23 cellular contexts compared by ENCODE assay signal in genomic region chr2:196314780-196315179, GRCh38.
A peak's percentile ranks its signal among the peaks of the same experiment; 100 is the strongest.
DNase-seq lines count a peak whose midpoint lies in the region; ATAC-seq, FAIRE-seq and TF ChIP-seq lines count a peak whose summit lies in the region.
"Had no signal": no experiment of that assay in that cellular context is flagged by ENCODE, and none has a peak within 500 bp of the region (broad histone marks: within the 10 kb centered on the region; RNA-seq: fewer than 3 reads in every experiment).

No MANE protein-coding gene starts in this region.

- TF ChIP-seq RAD21 in A549 (conservative IDR thresholded peaks at IDR 0.05 in 1 of 2, IDR thresholded peaks at IDR 0.05 in 1 of 2) = no peak
- TF ChIP-seq RAD21 in HCT116 (IDR thresholded peaks at IDR 0.05; ENCODE audit: low read depth) = no peak

- intact Hi-C loops in HCT116 (cut with micrococcal nuclease) = no loop called here

- H3K4me3 Mint-ChIP-seq in astrocyte (ENCODE audit: unreplicated experiment) = peak overlapping the region; percentile 56
- H3K4me3 Mint-ChIP-seq in effector memory CD8-positive, alpha-beta T cell = no peak overlapping the region
- H3K4me3 Mint-ChIP-seq: CD8-positive, alpha-beta memory T cell; H9; stimulated activated memory B cell treated with anti-CD40 and anti-IgM and Interleukin-4, amounts not matched to agents 10 μg/mL and 1 μg/mL and 100 μg/mL, for 72 hours; T-helper 17 cell had no signal

- RAD21 ChIA-PET in HCT116 (lab: Charles Lee; ENCODE audit: low non-redundant PET in 1 of 2, low total read pairs in 2 of 2, uncharacterized antibody in 2 of 2, unreplicated experiment in 2 of 2) = no interaction called here

- DNase-seq in A549 (ENCODE audit: low read depth in 1 of 2, low spot score in 1 of 2) = peak; percentile 37 to 66
- DNase-seq in HCT116 (ENCODE audit: low read depth, low spot score) = no peak
- DNase-seq in astrocyte (ENCODE audit: low read depth) = peak; percentile 45
- DNase-seq in iPS-NIHi7 (ENCODE audit: extremely low spot score) = peak; percentile 18
- no peak for DNase-seq in effector memory CD8-positive, alpha-beta T cell
- no peak for DNase-seq in HPDE6-E6E7 (ENCODE audit: extremely low spot score)
- no peak for DNase-seq in central memory CD4-positive, alpha-beta T cell
- DNase-seq: activated T-cell treated with anti-CD3 and anti-CD28 coated beads for 4 hours; CD8-positive, alpha-beta memory T cell; glutamatergic neuron; H9; NCI-H2081 treated with DMSO at 0.1 percent for 48 hours; occipital lobe; RPMI8226; T-helper 17 cell; transverse colon had no signal

- TF ChIP-seq CTCF in A549 (IDR thresholded peaks at IDR 0.05) (no peak), HCT116 (IDR thresholded peaks at IDR 0.05 in 2 of 3, conservative IDR thresholded peaks at IDR 0.05 in 1 of 3; ENCODE audit: borderline replicate concordance in 1 of 3, insufficient read depth in 1 of 3, low read depth in 2 of 3, low read length in 2 of 3) (no peak), astrocyte (IDR thresholded peaks at IDR 0.05; ENCODE audit: insufficient read depth, low read depth, low read length) (no peak)

- H3K9me2 ChIP-seq in HCT116 (ENCODE audit: insufficient read depth) = no peaks in the 10 kb centered on the region

- CTCF ChIA-PET in A549 (lab: Yijun Ruan, JAX) = interaction anchor here (0.7 to 3.6 kb wide), 4 partner anchors 8 to 139 kb away, joined by 3 to 17 read pairs (median 5); no protein-coding TSS in a partner anchor
- CTCF ChIA-PET in HCT116 (lab: Charles Lee) = no interaction called here

- no peaks in the 10 kb centered on the region for H3K27me3 Mint-ChIP-seq in astrocyte (ENCODE audit: low read depth, unreplicated experiment)
- H3K27me3 Mint-ChIP-seq in effector memory CD8-positive, alpha-beta T cell = peaks cover 0 to 13% of the 10 kb centered on the region in 2 donors
- H3K27me3 Mint-ChIP-seq: CD8-positive, alpha-beta memory T cell; stimulated activated memory B cell treated with anti-CD40 and anti-IgM and Interleukin-4, amounts not matched to agents 10 μg/mL and 1 μg/mL and 100 μg/mL, for 72 hours had no signal

- POLR2A ChIA-PET in A549 (lab: Yijun Ruan, JAX) (no interaction called here), HCT116 (lab: Charles Lee) (no interaction called here)

- TF ChIP-seq POLR2A in A549 (IDR thresholded peaks at IDR 0.05; ENCODE audit: low read length) = no peak
- TF ChIP-seq POLR2A in HCT116 (IDR thresholded peaks at IDR 0.05; ENCODE audit: borderline replicate concordance, extremely low read depth, insufficient read depth, insufficient read length) = no peak

- TF ChIP-seq EP300 in A549 (IDR thresholded peaks at IDR 0.05) = no peak

- H3K9me3 Mint-ChIP-seq in astrocyte (ENCODE audit: unreplicated experiment) = no peaks in the 10 kb centered on the region
- no peaks in the 10 kb centered on the region for H3K9me3 Mint-ChIP-seq in effector memory CD8-positive, alpha-beta T cell
- H3K9me3 Mint-ChIP-seq: CD8-positive, alpha-beta memory T cell; H9; stimulated activated memory B cell treated with anti-CD40 and anti-IgM and Interleukin-4, amounts not matched to agents 10 μg/mL and 1 μg/mL and 100 μg/mL, for 72 hours had no signal

- H3K27ac ChIP-seq in A549 = peak overlapping the region; percentile 46 to 70
- H3K27ac ChIP-seq in HCT116 (ENCODE audit: low read depth, low read length) = no peak overlapping the region
- H3K27ac ChIP-seq in astrocyte (ENCODE audit: low read depth, low read length) = peak overlapping the region; percentile 43
- H3K27ac ChIP-seq: epithelial cell of prostate, transverse colon had no signal

- peak overlapping the region; percentile 59 for H3K27ac Mint-ChIP-seq in astrocyte (ENCODE audit: unreplicated experiment)
- H3K27ac Mint-ChIP-seq in effector memory CD8-positive, alpha-beta T cell = no peak overlapping the region
- H3K27ac Mint-ChIP-seq: CD8-positive, alpha-beta memory T cell; H9; stimulated activated memory B cell treated with anti-CD40 and anti-IgM and Interleukin-4, amounts not matched to agents 10 μg/mL and 1 μg/mL and 100 μg/mL, for 72 hours; T-helper 17 cell had no signal

- H3K36me3 ChIP-seq in HCT116 (ENCODE audit: control insufficient read depth in 1 of 2, insufficient read depth in 2 of 2, low read length in 2 of 2) = no peaks in the 10 kb centered on the region
- no peaks in the 10 kb centered on the region for H3K36me3 ChIP-seq in astrocyte (ENCODE audit: insufficient read depth, low read length)
- H3K36me3 ChIP-seq: transverse colon had no signal

- H3K4me2 ChIP-seq in A549 = peak overlapping the region; percentile 68
- H3K4me2 ChIP-seq in HCT116 (ENCODE audit: low read length) = no peak overlapping the region
- H3K4me2 ChIP-seq in astrocyte (ENCODE audit: low read length) = peak overlapping the region; percentile 53

- H3K4me3 ChIP-seq in A549 (no peak overlapping the region), HCT116 (replicated peaks in 1 of 2; ENCODE audit: low read depth in 1 of 2, low read length in 2 of 2) (no peak overlapping the region), astrocyte (ENCODE audit: insufficient read depth, low read depth, low read length) (no peak overlapping the region)
- H3K4me3 ChIP-seq: transverse colon had no signal

- H3K9ac ChIP-seq in HCT116 (ENCODE audit: low read length) = no peak overlapping the region
- no peak overlapping the region for H3K9ac ChIP-seq in astrocyte (ENCODE audit: low read length)

- H3K9me3 ChIP-seq in A549 (no peaks in the 10 kb centered on the region), HCT116 (ENCODE audit: control insufficient read depth in 1 of 2, insufficient read depth in 1 of 2, low read depth in 1 of 2, low read length in 2 of 2) (no peaks in the 10 kb centered on the region), astrocyte (ENCODE audit: insufficient read depth, low read depth, low read length) (no peaks in the 10 kb centered on the region)
- H3K9me3 ChIP-seq: transverse colon had no signal

- no peaks in the 10 kb centered on the region for H3K79me2 ChIP-seq in HCT116 (ENCODE audit: insufficient read depth, low read length)
- H3K79me2 ChIP-seq in astrocyte (ENCODE audit: insufficient read depth, low read length) = no peaks in the 10 kb centered on the region

- H2AFZ ChIP-seq in HCT116 (ENCODE audit: low read depth, low read length, poor library complexity, severe bottlenecking) = no peak overlapping the region
- H2AFZ ChIP-seq in astrocyte (ENCODE audit: low read depth, low read length) = peak overlapping the region; percentile 27

- FAIRE-seq in A549 (lab: Jason Lieb, UNC) = no peak
- no peak for FAIRE-seq in astrocyte (lab: Jason Lieb, UNC)
- FAIRE-seq: colon, GM12891, HepG2, keratinocyte had no signal

- H3K27me3 ChIP-seq in HCT116 (ENCODE audit: insufficient read depth, low read length) (no peaks in the 10 kb centered on the region), astrocyte (ENCODE audit: insufficient read depth, low read length) (no peaks in the 10 kb centered on the region)
- H3K27me3 ChIP-seq: transverse colon had no signal

- H4K20me1 ChIP-seq in HCT116 (ENCODE audit: insufficient read depth) = no peaks in the 10 kb centered on the region
- H4K20me1 ChIP-seq in astrocyte (ENCODE audit: insufficient read depth, low read length) = no peaks in the 10 kb centered on the region

- H3K4me1 Mint-ChIP-seq in astrocyte (ENCODE audit: low read depth, unreplicated experiment) = peaks cover 23% of the 10 kb centered on the region
- no peaks in the 10 kb centered on the region for H3K4me1 Mint-ChIP-seq in effector memory CD8-positive, alpha-beta T cell (ENCODE audit: low read depth in 2 of 2)
- H3K4me1 Mint-ChIP-seq: CD8-positive, alpha-beta memory T cell; stimulated activated memory B cell treated with anti-CD40 and anti-IgM and Interleukin-4, amounts not matched to agents 10 μg/mL and 1 μg/mL and 100 μg/mL, for 72 hours; T-helper 17 cell had no signal

- peaks cover 27% of the 10 kb centered on the region for H3K4me1 ChIP-seq in A549
- peaks cover 0 to 6% of the 10 kb centered on the region in 2 experiments; a peak in 2 of 4 replicates for H3K4me1 ChIP-seq in HCT116 (ENCODE audit: control insufficient read depth in 1 of 2, insufficient read depth in 2 of 2, low read length in 2 of 2)
- peaks cover 20% of the 10 kb centered on the region for H3K4me1 ChIP-seq in astrocyte (ENCODE audit: insufficient read depth, low read length)
- H3K4me1 ChIP-seq: transverse colon had no signal

- no TSS peak for BruUV-seq in HCT116 (replicated peaks; lab: Mats Ljungman, UMichigan)

- peaks cover 9% of the 10 kb centered on the region for H3K36me3 Mint-ChIP-seq in astrocyte (ENCODE audit: low read depth, unreplicated experiment)
- no peaks in the 10 kb centered on the region for H3K36me3 Mint-ChIP-seq in effector memory CD8-positive, alpha-beta T cell (ENCODE audit: insufficient read depth)
- H3K36me3 Mint-ChIP-seq: CD8-positive, alpha-beta memory T cell; stimulated activated memory B cell treated with anti-CD40 and anti-IgM and Interleukin-4, amounts not matched to agents 10 μg/mL and 1 μg/mL and 100 μg/mL, for 72 hours had no signal

- WGBS in A549 (ENCODE audit: missing lambda C conversion rate) = 13% methylated on average over 4 of the region's 4 CpGs

- ATAC-seq in A549 = peak; percentile 84 to 91
- peak; percentile 40; the same call in 1 of the 2 replicates for ATAC-seq in HCT116
- ATAC-seq in HG03378 (IDR thresholded peaks at IDR 0.05; ENCODE audit: unreplicated experiment) = no peak
- no peak for ATAC-seq in effector memory CD8-positive, alpha-beta T cell (replicated peaks)
- ATAC-seq: HepG2; stimulated activated memory B cell treated with anti-CD40 and anti-IgM and Interleukin-4, amounts not matched to agents 10 μg/mL and 1 μg/mL and 100 μg/mL, for 72 hours; T-helper 17 cell had no signal

TF ChIP-seq in A549, 52 proteins besides CTCF, POLR2A, EP300 and RAD21:
- no peak for TF ChIP-seq BHLHE40 (IDR thresholded peaks at IDR 0.05; ENCODE audit: low read depth, low read length)
- TF ChIP-seq, protein P1, sequence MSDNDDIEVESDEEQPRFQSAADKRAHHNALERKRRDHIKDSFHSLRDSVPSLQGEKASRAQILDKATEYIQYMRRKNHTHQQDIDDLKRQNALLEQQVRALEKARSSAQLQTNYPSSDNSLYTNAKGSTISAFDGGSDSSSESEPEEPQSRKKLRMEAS (IDR thresholded peaks at IDR 0.05) = 0 out of 2 replicates have a peak, but pooled peaks have one; percentile 18

TF ChIP-seq in HCT116, 20 proteins besides CTCF, POLR2A, EP300 and RAD21 (continues in another document):
- TF ChIP-seq SIN3A (IDR thresholded peaks at IDR 0.05; ENCODE audit: low read depth) = no peak
- no peak for TF ChIP-seq POLR2AphosphoS5 (IDR thresholded peaks at IDR 0.05; ENCODE audit: low read depth, low read length)
- no peak for TF ChIP-seq EZH2phosphoT487 (IDR thresholded peaks at IDR 0.05; ENCODE audit: borderline replicate concordance)
- TF ChIP-seq ZFX (IDR thresholded peaks at IDR 0.05) = no peak
- TF ChIP-seq SRF (IDR thresholded peaks at IDR 0.05; ENCODE audit: low read depth) = no peak
- TF ChIP-seq SP1 (IDR thresholded peaks at IDR 0.05; ENCODE audit: low read depth) = no peak
- no peak for TF ChIP-seq FOSL1 (IDR thresholded peaks at IDR 0.05; ENCODE audit: low read depth)

Comparison
In these comparisons a context has a peak if more than half of its experiments do, and no peak if none do; other contexts are left out.
1. ATAC-seq: peak in A549 (2 of 2) and HCT116 (single experiment); none in HG03378 (single experiment) and effector memory CD8-positive, alpha-beta T cell (single experiment).
2. DNase-seq: peak in A549 (2 of 2), astrocyte (single experiment) and iPS-NIHi7 (single experiment); none in HCT116 (single experiment), effector memory CD8-positive, alpha-beta T cell (0 of 3), HPDE6-E6E7 (single experiment) and central memory CD4-positive, alpha-beta T cell (single experiment).